1 cellular context compared by ENCODE assay signal in genomic region chr12:75444444-75445136, GRCh38.
TF ChIP-seq lines count a peak whose summit lies in the region.

No MANE protein-coding gene starts in this region.

TF ChIP-seq in HepG2, 621 proteins besides CTCF, POLR2A, EP300 and RAD21 (continues in another document):
- peak; percentile 10; the same call in 1 of the 2 replicates for TF ChIP-seq SALL1 (CRISPR knock-in tag; IDR thresholded peaks at IDR 0.05)
- TF ChIP-seq CREM (IDR thresholded peaks at IDR 0.05), result 0 out of 2 replicates have a peak, but pooled peaks have one; percentile 16
- TF ChIP-seq CREM (CRISPR knock-in tag; IDR thresholded peaks at IDR 0.05), result no peak
- peak; percentile 75 for TF ChIP-seq PAXIP1 (CRISPR knock-in tag; conservative IDR thresholded peaks at IDR 0.05)
- no peak for TF ChIP-seq ZNF773 (CRISPR knock-in tag; IDR thresholded peaks at IDR 0.05; ENCODE audit: borderline replicate concordance)
- TF ChIP-seq MAFK (conservative IDR thresholded peaks at IDR 0.05 in 1 of 2, IDR thresholded peaks at IDR 0.05 in 1 of 2; ENCODE audit: low read length in 2 of 2), result no peak
- TF ChIP-seq FOSL1 (CRISPR knock-in tag; IDR thresholded peaks at IDR 0.05; ENCODE audit: borderline replicate concordance), result no peak
- no peak for TF ChIP-seq NRL (CRISPR knock-in tag; IDR thresholded peaks at IDR 0.05; ENCODE audit: borderline replicate concordance)
- TF ChIP-seq ZBTB20 (CRISPR knock-in tag; IDR thresholded peaks at IDR 0.05; ENCODE audit: borderline replicate concordance, low read depth), result no peak
- TF ChIP-seq PAWR (CRISPR knock-in tag; IDR thresholded peaks at IDR 0.05; ENCODE audit: borderline replicate concordance), result no peak
- TF ChIP-seq RXRB (CRISPR knock-in tag; IDR thresholded peaks at IDR 0.05; ENCODE audit: borderline replicate concordance), result peak; percentile 32; the same call in 1 of the 2 replicates
- no peak for TF ChIP-seq KLF15 (CRISPR knock-in tag; IDR thresholded peaks at IDR 0.05; ENCODE audit: borderline replicate concordance)
- no peak for TF ChIP-seq SRY (CRISPR knock-in tag; IDR thresholded peaks at IDR 0.05)
- TF ChIP-seq NCOA2 (CRISPR knock-in tag; IDR thresholded peaks at IDR 0.05), result peak; percentile 48
- TF ChIP-seq ZNF12 (CRISPR knock-in tag; IDR thresholded peaks at IDR 0.05), result peak; percentile 85
- TF ChIP-seq CCAR2 (optimal IDR thresholded peaks at IDR 0.05; ENCODE audit: low read depth, low read length), result no peak
- TF ChIP-seq ZNF564 (CRISPR knock-in tag; IDR thresholded peaks at IDR 0.05), result no peak
- peak; percentile 52; the same call in 1 of the 2 replicates for TF ChIP-seq FOXJ3 (CRISPR knock-in tag; IDR thresholded peaks at IDR 0.05; ENCODE audit: borderline replicate concordance)
- no peak for TF ChIP-seq ZNF343 (CRISPR knock-in tag; IDR thresholded peaks at IDR 0.05)
- no peak for TF ChIP-seq NCOR1 (IDR thresholded peaks at IDR 0.05; ENCODE audit: borderline replicate concordance, low read length)
- TF ChIP-seq ZNF646 (CRISPR knock-in tag; IDR thresholded peaks at IDR 0.05), result 0 out of 2 replicates have a peak, but pooled peaks have one; percentile 19
- TF ChIP-seq HNF1B (CRISPR knock-in tag; IDR thresholded peaks at IDR 0.05), result peak; percentile 42; the same call in 1 of the 2 replicates
- no peak for TF ChIP-seq RERE (CRISPR knock-in tag; IDR thresholded peaks at IDR 0.05; ENCODE audit: low read depth)
- no peak for TF ChIP-seq HDAC1 (CRISPR knock-in tag; IDR thresholded peaks at IDR 0.05)
- no peak for TF ChIP-seq ZNF776 (CRISPR knock-in tag; IDR thresholded peaks at IDR 0.05)
- TF ChIP-seq AGO1 (IDR thresholded peaks at IDR 0.05; ENCODE audit: low read depth, low read length, poor library complexity, severe bottlenecking), result no peak
- TF ChIP-seq IKZF1 (IDR thresholded peaks at IDR 0.05), result no peak
- no peak for TF ChIP-seq ZNF687 (CRISPR knock-in tag; IDR thresholded peaks at IDR 0.05)
- peak; percentile 64 for TF ChIP-seq HNF1A (IDR thresholded peaks at IDR 0.05; ENCODE audit: low read depth)
- peak; percentile 78; the same call in 1 of the 2 replicates for TF ChIP-seq HNF1A (CRISPR knock-in tag; IDR thresholded peaks at IDR 0.05; ENCODE audit: borderline replicate concordance)
